ENCODE assay signal across 20 cellular contexts in genomic region chr10:44065788-44066075, GRCh38.
DNase-seq lines count a peak whose midpoint lies in the region; ATAC-seq and TF ChIP-seq lines count a peak whose summit lies in the region.
"Had no signal": no experiment of that assay in that cellular context is flagged by ENCODE, and none has a peak within 500 bp of the region (broad histone marks: within the 10 kb centered on the region; RNA-seq: fewer than 3 reads in every experiment).

No MANE protein-coding gene starts in this region.

- H3K4me3 ChIP-seq in right atrium auricular region (no peak overlapping the region), right lobe of liver (no peak overlapping the region), stomach (no peak overlapping the region), transverse colon (no peak overlapping the region)

- DNase-seq in left ventricle myocardium superior (no peak), right atrium auricular region (ENCODE audit: low spot score) (no peak), right lobe of liver (peak in 1 of 3 donors; percentile 77), stomach (no peak), DMS 273 (lab: John Stamatoyannopoulos, UW; ENCODE audit: unreplicated experiment) (no peak), transverse colon (no peak), NCI-H69 (lab: John Stamatoyannopoulos, UW) (no peak)
- DNase-seq in central memory CD4-positive, alpha-beta T cell: no peak
- DNase-seq: 8988T; CD4-positive, alpha-beta memory T cell; DMS79; GOT3; NCI-H1048; NCI-H1436 treated with DMSO at 0.1 percent for 48 hours; NCI-H2081; NCI-H510A; NCI-H82; PC-3 had no signal

- TF ChIP-seq POLR2A in right lobe of liver (IDR thresholded peaks at IDR 0.05) (no peak), stomach (IDR thresholded peaks at IDR 0.05) (no peak), transverse colon (IDR thresholded peaks at IDR 0.05) (no peak)

- TF ChIP-seq CTCF in right atrium auricular region (IDR thresholded peaks at IDR 0.05) (no peak), right lobe of liver (IDR thresholded peaks at IDR 0.05) (no peak), stomach (IDR thresholded peaks at IDR 0.05) (no peak), transverse colon (IDR thresholded peaks at IDR 0.05) (no peak)

- peak; percentile 5 for TF ChIP-seq EP300 in stomach (IDR thresholded peaks at IDR 0.05)
- no peak for TF ChIP-seq EP300 in transverse colon (IDR thresholded peaks at IDR 0.05; ENCODE audit: low read depth)

- ATAC-seq in left ventricle myocardium superior (peak; percentile 29), right lobe of liver (peak; percentile 63 to 74 (median 67))
- ATAC-seq: PC-3 had no signal

- H3K4me1 ChIP-seq in right atrium auricular region (peaks cover 0 to 15% of the 10 kb centered on the region in 2 donors), right lobe of liver (peaks cover 0 to 9% (median 4%) of the 10 kb centered on the region in 4 donors), stomach (peaks cover 4 to 47% (median 22%) of the 10 kb centered on the region in 4 donors), transverse colon (peaks cover 0 to 18% (median 0%) of the 10 kb centered on the region in 4 donors)

- intact Hi-C loops in left ventricle myocardium superior (cut with micrococcal nuclease): no loop called here
- intact Hi-C loops in right lobe of liver (cut with DNase I): no loop called here
- intact Hi-C loops in stomach (cut with DNase I; ENCODE audit: low total_unique reads): no loop called here
- intact Hi-C loops in transverse colon (cut with DNase I; ENCODE audit: low total_unique reads): no loop called here

- no peaks in the 10 kb centered on the region for H3K36me3 ChIP-seq in right atrium auricular region
- no peaks in the 10 kb centered on the region for H3K36me3 ChIP-seq in right lobe of liver
- no peaks in the 10 kb centered on the region for H3K36me3 ChIP-seq in stomach
- no peaks in the 10 kb centered on the region for H3K36me3 ChIP-seq in transverse colon

- H3K27me3 ChIP-seq in right atrium auricular region: no peaks in the 10 kb centered on the region
- no peaks in the 10 kb centered on the region for H3K27me3 ChIP-seq in right lobe of liver
- no peaks in the 10 kb centered on the region for H3K27me3 ChIP-seq in stomach
- H3K27me3 ChIP-seq in transverse colon: no peaks in the 10 kb centered on the region

- H3K9me3 ChIP-seq in right atrium auricular region (no peaks in the 10 kb centered on the region), right lobe of liver (no peaks in the 10 kb centered on the region), stomach (no peaks in the 10 kb centered on the region), transverse colon (no peaks in the 10 kb centered on the region)

- WGBS in right lobe of liver (ENCODE audit: insufficient coverage, low coverage, low lambda C conversion rate, missing lambda C conversion rate): 33% methylated on average over 2 of the region's 4 CpGs
- 21 to 51% (median 32%) methylated on average over 4 of the region's 4 CpGs for WGBS in stomach, 5 donors
- 20 to 41% methylated on average over 1 to 4 of the region's 4 CpGs for WGBS in transverse colon (ENCODE audit: low coverage in 1 of 2), 2 donors

- H3K27ac ChIP-seq in right atrium auricular region: peak overlapping the region in 1 of 2 donors; percentile 24
- H3K27ac ChIP-seq in right lobe of liver: no peak overlapping the region
- H3K27ac ChIP-seq in stomach: peak overlapping the region in 3 of 5 donors; percentile 2 to 71 (median 33)
- peak overlapping the region in 2 of 4 donors; percentile 28 to 75 for H3K27ac ChIP-seq in transverse colon
- H3K27ac ChIP-seq: KMS-11, RWPE1 had no signal

- in situ Hi-C loops in transverse colon (cut with MboI; ENCODE audit: low pct_ligation_motif_present in 1 of 4, low pct_unique_long_range_greater_than_20kb in 1 of 4, low sequenced_read_pairs in 3 of 4): loop anchor here in 1 of 4 donors (25.0 kb wide), 1 partner anchor 378 kb away; no protein-coding TSS in a partner anchor

Comparison
In these comparisons a context has a peak if more than half of its experiments do, and no peak if none do; other contexts are left out.
1. H3K27ac ChIP-seq: peak in stomach (3 of 5); none in right lobe of liver (0 of 3).